In genomic region chr2:235573331-235574221, GRCh38 we compare ENCODE assay signal across 1 cellular context.
TF ChIP-seq lines count a peak whose summit lies in the region.

No MANE protein-coding gene starts in this region.

TF ChIP-seq in Ishikawa, 13 proteins besides CTCF, POLR2A, EP300 and RAD21 (continued from another document):
- no peak for TF ChIP-seq REST (IDR thresholded peaks at IDR 0.05; ENCODE audit: low read depth)
